In the genomic region with DNA sequence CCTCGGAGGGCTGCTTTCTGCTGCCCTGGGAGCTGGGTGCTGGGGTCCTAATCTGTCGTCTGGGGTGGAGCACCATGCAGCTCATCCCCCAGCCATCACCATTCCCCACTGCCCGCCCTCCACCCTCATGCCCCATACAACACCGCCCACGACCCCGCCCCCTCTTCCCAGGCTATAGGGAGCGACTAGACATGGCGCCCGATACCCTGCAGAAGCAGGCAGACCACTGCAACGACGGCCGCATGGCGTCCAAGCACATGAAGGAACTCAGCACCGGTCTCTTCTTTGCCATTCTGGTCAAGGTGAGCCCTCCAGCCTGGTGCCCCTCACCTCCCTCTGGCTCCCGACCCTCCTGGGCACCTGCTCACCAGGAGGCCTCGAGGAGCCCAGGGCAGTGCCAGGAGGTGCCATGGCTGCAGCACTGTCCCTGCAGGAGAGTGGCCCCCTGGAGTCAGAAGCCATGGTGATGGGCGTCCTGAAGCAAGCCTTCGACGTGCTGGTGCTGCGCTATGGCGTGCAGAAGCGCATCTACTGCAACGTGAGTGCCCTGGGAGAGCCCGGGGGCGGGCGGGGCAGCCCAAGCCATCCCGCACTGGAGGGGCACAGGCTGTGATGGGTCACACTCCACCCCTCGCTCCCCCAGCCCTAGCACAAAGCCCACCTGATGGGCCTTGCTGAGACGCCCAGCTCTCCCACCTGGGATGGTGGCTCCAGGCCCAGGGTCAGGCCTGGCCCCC, we compare ENCODE assay signal across 18 cellular contexts. TPM values are rescaled to one million over a fixed set of nuclear protein-coding genes. Genes with fewer than 3 reads are reported as not detected.
"Had no signal": no experiment of that assay in that cellular context is flagged by ENCODE, and none has a peak within 500 bp of the region (broad histone marks: within the 10 kb centered on the region; RNA-seq: fewer than 3 reads in every experiment).

No MANE protein-coding gene starts in this region.

RNA-seq across cellular contexts. Expression of a gene that starts 10.6 kb away (rescaled TPM):
- total RNA-seq: activated B cell treated with CpG ODN at 0.5 μM for 24 hours; activated CD4-positive, alpha-beta memory T cell treated with anti-CD3 and anti-CD28 coated beads for 36 hours; activated CD4-positive, alpha-beta T cell treated with anti-CD3 and anti-CD28 coated beads, Interleukin-2, amount 10 ng/mL, durations not matched to agents 24 days and 14 days; activated CD8-positive, alpha-beta memory T cell treated with anti-CD3 and anti-CD28 coated beads for 36 hours; activated CD8-positive, alpha-beta T cell treated with anti-CD3 and anti-CD28 coated beads for 36 hours; activated naive CD4-positive, alpha-beta T cell treated with anti-CD3 and anti-CD28 coated beads for 36 hours; activated naive CD4-positive, alpha-beta T cell treated with anti-CD3 and anti-CD28 coated beads, Interleukin-2, amount 50 U/mL, for 72 hours; activated naive CD8-positive, alpha-beta T cell treated with anti-CD3 and anti-CD28 coated beads for 36 hours; activated T-cell treated with anti-CD3 and anti-CD28 coated beads, Interleukin-2, amount 50 U/mL, for 4 hours; activated T-cell treated with anti-CD3 and anti-CD28 coated beads, Interleukin-2, amount 50 U/mL, for 72 hours; activated T-helper 1 cell treated with anti-CD3 and anti-CD28 coated beads, Interleukin-12 subunit alpha, Interleukin-12 subunit beta, Interleukin-2, Interleukin-4 antibody, amounts not matched to agents 30 ng/mL and 10 ng/mL and 1 ng/mL, durations not matched to agents 14 hours and 24 hours and 36 hours; activated T-helper 17 cell treated with anti-CD3 and anti-CD28 coated beads, Interleukin-2, amount 50 U/mL, for 72 hours; adrenal gland; aorta; astrocyte; body of pancreas; cardiac muscle cell had no signal
- polyA plus RNA-seq: adrenal gland, cardiac muscle cell had no signal

RNA-seq across cellular contexts. Expression of a gene that starts 38.7 kb away (rescaled TPM):
- total RNA-seq: activated B cell treated with CpG ODN at 0.5 μM for 24 hours; activated CD4-positive, alpha-beta memory T cell treated with anti-CD3 and anti-CD28 coated beads for 36 hours; activated CD4-positive, alpha-beta T cell treated with anti-CD3 and anti-CD28 coated beads, Interleukin-2, amount 10 ng/mL, durations not matched to agents 24 days and 14 days; activated CD8-positive, alpha-beta memory T cell treated with anti-CD3 and anti-CD28 coated beads for 36 hours; activated CD8-positive, alpha-beta T cell treated with anti-CD3 and anti-CD28 coated beads for 36 hours; activated naive CD4-positive, alpha-beta T cell treated with anti-CD3 and anti-CD28 coated beads for 36 hours; activated naive CD4-positive, alpha-beta T cell treated with anti-CD3 and anti-CD28 coated beads, Interleukin-2, amount 50 U/mL, for 72 hours; activated naive CD8-positive, alpha-beta T cell treated with anti-CD3 and anti-CD28 coated beads for 36 hours; activated T-cell treated with anti-CD3 and anti-CD28 coated beads, Interleukin-2, amount 50 U/mL, for 4 hours; activated T-cell treated with anti-CD3 and anti-CD28 coated beads, Interleukin-2, amount 50 U/mL, for 72 hours; activated T-helper 1 cell treated with anti-CD3 and anti-CD28 coated beads, Interleukin-12 subunit alpha, Interleukin-12 subunit beta, Interleukin-2, Interleukin-4 antibody, amounts not matched to agents 30 ng/mL and 10 ng/mL and 1 ng/mL, durations not matched to agents 14 hours and 24 hours and 36 hours; activated T-helper 17 cell treated with anti-CD3 and anti-CD28 coated beads, Interleukin-2, amount 50 U/mL, for 72 hours; adrenal gland; aorta; body of pancreas; breast epithelium; cardiac muscle cell had no signal
- polyA plus RNA-seq: adrenal gland, aorta, cardiac muscle cell had no signal

RNA-seq across cellular contexts. Expression of a gene that starts 42.3 kb away (rescaled TPM):
- total RNA-seq: activated B cell treated with CpG ODN at 0.5 μM for 24 hours; activated naive CD4-positive, alpha-beta T cell treated with anti-CD3 and anti-CD28 coated beads, Interleukin-2, amount 50 U/mL, for 72 hours; activated T-helper 1 cell treated with anti-CD3 and anti-CD28 coated beads, Interleukin-12 subunit alpha, Interleukin-12 subunit beta, Interleukin-2, Interleukin-4 antibody, amounts not matched to agents 30 ng/mL and 10 ng/mL and 1 ng/mL, durations not matched to agents 14 hours and 24 hours and 36 hours; activated T-helper 17 cell treated with anti-CD3 and anti-CD28 coated beads, Interleukin-2, amount 50 U/mL, for 72 hours had no signal
- polyA plus RNA-seq: aorta had no signal
